ENCODE assay signal across 16 cellular contexts in the genomic region with DNA sequence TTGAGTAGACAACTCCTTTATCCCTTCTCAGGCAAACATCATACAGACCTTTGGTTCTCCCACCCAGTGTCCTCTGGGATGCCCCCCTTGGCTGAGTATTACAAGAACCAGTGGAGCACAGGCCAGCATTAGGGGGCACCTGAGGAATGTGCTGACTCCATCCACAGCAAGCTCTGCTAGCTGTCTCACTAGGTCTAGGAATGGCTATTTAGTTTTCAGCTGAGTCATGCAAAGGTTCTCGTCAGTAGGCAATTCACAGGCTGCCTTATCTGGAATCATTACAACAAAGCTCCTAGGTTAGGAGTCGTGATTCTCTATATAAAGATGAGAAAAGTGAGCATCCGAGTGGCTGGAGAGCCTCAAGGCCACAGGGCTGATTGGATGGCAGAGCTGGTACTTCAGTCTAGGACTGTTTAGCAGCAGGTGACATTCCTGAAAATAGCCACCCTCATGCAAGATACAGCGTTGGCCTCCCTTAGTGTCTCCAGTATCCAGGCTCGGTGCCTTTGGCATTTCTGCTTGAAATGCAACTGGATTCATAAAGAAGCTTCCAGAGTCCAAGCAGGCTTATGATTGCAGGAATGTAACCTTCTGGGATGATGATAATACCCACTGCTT.
DNase-seq lines count a peak whose midpoint lies in the region; ATAC-seq and TF ChIP-seq lines count a peak whose summit lies in the region.
"Had no signal": no experiment of that assay in that cellular context is flagged by ENCODE, and none has a peak within 500 bp of the region (broad histone marks: within the 10 kb centered on the region; RNA-seq: fewer than 3 reads in every experiment).

No MANE protein-coding gene starts in this region.

- no peak overlapping the region for H3K4me3 ChIP-seq in choroid plexus epithelial cell (ENCODE audit: low read depth, low read length)
- H3K4me3 ChIP-seq in mesendoderm (ENCODE audit: low read length): no peak overlapping the region
- H3K4me3 ChIP-seq in spleen: no peak overlapping the region
- H3K4me3 ChIP-seq: transverse colon had no signal

- H3K9me3 ChIP-seq in spleen: no peaks in the 10 kb centered on the region
- H3K9me3 ChIP-seq: transverse colon had no signal

- no peak overlapping the region for H3K4ac ChIP-seq in mesendoderm (ENCODE audit: low read depth, low read length)

- no peak for TF ChIP-seq POLR2A in spleen (IDR thresholded peaks at IDR 0.05)

- no peaks in the 10 kb centered on the region for H3K27me3 ChIP-seq in mesendoderm (ENCODE audit: insufficient read depth, low read length, poor library complexity)
- no peaks in the 10 kb centered on the region for H3K27me3 ChIP-seq in spleen (replicated peaks in 1 of 7)
- H3K27me3 ChIP-seq: transverse colon had no signal

- H3K79me1 ChIP-seq in mesendoderm (ENCODE audit: low read length): no peaks in the 10 kb centered on the region

- H3K79me2 ChIP-seq in mesendoderm (ENCODE audit: control insufficient read depth, insufficient read depth, low read length): no peaks in the 10 kb centered on the region

- WGBS in mesendoderm (ENCODE audit: extremely low coverage, insufficient coverage, low lambda C conversion rate): no CpG with 5 or more reads among the region's 5 CpGs
- 59 to 79% (median 69%) methylated on average over 1 to 5 of the region's 5 CpGs for WGBS in spleen, 5 donors

- H3K36me3 ChIP-seq in mesendoderm (ENCODE audit: control insufficient read depth, insufficient read depth, low read length) (no peaks in the 10 kb centered on the region), spleen (no peaks in the 10 kb centered on the region)
- H3K36me3 ChIP-seq: transverse colon had no signal

- H2BK15ac ChIP-seq in mesendoderm (replicated peaks; ENCODE audit: low read depth): no peak overlapping the region

- no peak overlapping the region for H2BK5ac ChIP-seq in mesendoderm (ENCODE audit: low read length)

- no peak for ATAC-seq in HG03139 (IDR thresholded peaks at IDR 0.05; ENCODE audit: unreplicated experiment)
- ATAC-seq in GM21423 (IDR thresholded peaks at IDR 0.05; ENCODE audit: unreplicated experiment): no peak
- ATAC-seq: naive thymus-derived CD4-positive, alpha-beta T cell had no signal

- peaks cover 5% of the 10 kb centered on the region for H3K4me1 ChIP-seq in mesendoderm (ENCODE audit: control insufficient read depth, low read depth, low read length)
- H3K4me1 ChIP-seq in spleen: no peaks in the 10 kb centered on the region
- H3K4me1 ChIP-seq: transverse colon had no signal

- no peak overlapping the region for H4K5ac ChIP-seq in mesendoderm (ENCODE audit: low read length)

- no peak overlapping the region for H3K4me2 ChIP-seq in mesendoderm (ENCODE audit: low read length)

- no peak overlapping the region for H3K9ac ChIP-seq in mesendoderm (ENCODE audit: low read length)

- H3K23ac ChIP-seq in mesendoderm (ENCODE audit: low read length): no peak overlapping the region

- no peak overlapping the region for H2BK120ac ChIP-seq in mesendoderm (ENCODE audit: low read depth, low read length)

- H3K18ac ChIP-seq in mesendoderm (ENCODE audit: low read length): peak overlapping the region; percentile 61

- H2AK5ac ChIP-seq in mesendoderm (ENCODE audit: low read length): no peak overlapping the region

- H3K27ac ChIP-seq in mesendoderm (ENCODE audit: low read depth, low read length): no peak overlapping the region
- H3K27ac ChIP-seq in spleen: no peak overlapping the region
- H3K27ac ChIP-seq: epithelial cell of prostate, transverse colon had no signal

- H3K56ac ChIP-seq in mesendoderm (ENCODE audit: low read length): no peak overlapping the region

- DNase-seq in GM03348 (ENCODE audit: low spot score): peak; percentile 6
- DNase-seq in NCI-H226: peak; percentile 65
- peak; percentile 70 for DNase-seq in choroid plexus epithelial cell (ENCODE audit: low read depth)
- peak; percentile 87 for DNase-seq in mesendoderm
- no peak for DNase-seq in spleen
- no peak for DNase-seq in SKM-1 (lab: John Stamatoyannopoulos, UW; ENCODE audit: unreplicated experiment)
- DNase-seq: activated CD4-positive, CD25-positive, alpha-beta regulatory T cell; activated CD8-positive, alpha-beta memory T cell treated with anti-CD3 and anti-CD28 coated beads, Interleukin-2, amount 50 U/mL, for 48 hours; activated naive CD4-positive, alpha-beta T cell treated with anti-CD3 and anti-CD28 coated beads, Interleukin-2, amount 50 U/mL, for 16 hours; naive thymus-derived CD4-positive, alpha-beta T cell; NCI-H1105 treated with DMSO at 0.1 percent for 48 hours; stimulated activated CD4-positive, alpha-beta T cell treated with anti-CD3 and anti-CD28 coated beads, Interleukin-4, amount 100 ng/mL, for 4 hours; transverse colon had no signal

- intact Hi-C loops in spleen (cut with DNase I; ENCODE audit: low total_unique reads): no loop called here

- TF ChIP-seq CTCF in choroid plexus epithelial cell (conservative IDR thresholded peaks at IDR 0.05; ENCODE audit: low read depth, low read length): no peak
- TF ChIP-seq CTCF in spleen (IDR thresholded peaks at IDR 0.05 in 8 of 11, conservative IDR thresholded peaks at IDR 0.05 in 3 of 11): no peak

- H4K8ac ChIP-seq in mesendoderm (ENCODE audit: low read depth, low read length): no peak overlapping the region

Comparison
In these comparisons a context has a peak if more than half of its experiments do, and no peak if none do; other contexts are left out.
1. DNase-seq: peak in GM03348 (single experiment), NCI-H226 (single experiment), choroid plexus epithelial cell (single experiment) and mesendoderm (single experiment); none in spleen (single experiment) and SKM-1 (single experiment).